Comparison of ENCODE assay signal across 11 cellular contexts in genomic region chr15:78810003-78810376, GRCh38. TPM values are rescaled to one million over a fixed set of nuclear protein-coding genes. Genes with fewer than 3 reads are reported as not detected.
A peak's percentile ranks its signal among the peaks of the same experiment; 100 is the strongest.
DNase-seq lines count a peak whose midpoint lies in the region; ATAC-seq and TF ChIP-seq lines count a peak whose summit lies in the region.
"Had no signal": no experiment of that assay in that cellular context is flagged by ENCODE, and none has a peak within 500 bp of the region (broad histone marks: within the 10 kb centered on the region; RNA-seq: fewer than 3 reads in every experiment).

No MANE protein-coding gene starts in this region.

- peak overlapping the region; percentile 46 for H3K4me3 Mint-ChIP-seq in activated T-cell treated with anti-CD3 and anti-CD28 coated beads, Interleukin-2, amount 50 U/mL, for 24 hours
- H3K4me3 Mint-ChIP-seq in central memory CD8-positive, alpha-beta T cell: peak overlapping the region; percentile 75
- H3K4me3 Mint-ChIP-seq in memory B cell: peak overlapping the region; percentile 70

- ATAC-seq in central memory CD8-positive, alpha-beta T cell (replicated peaks; ENCODE audit: extremely low read depth, poor library complexity, severe bottlenecking): no peak
- ATAC-seq in memory B cell (ENCODE audit: low read depth): no peak

- no peak for TF ChIP-seq POLR2A in transverse colon (IDR thresholded peaks at IDR 0.05)

- H3K27ac ChIP-seq in transverse colon: peak overlapping the region; percentile 65 to 77 (median 75)

- peaks cover 6% of the 10 kb centered on the region for H3K9me3 Mint-ChIP-seq in activated T-cell treated with anti-CD3 and anti-CD28 coated beads, Interleukin-2, amount 50 U/mL, for 24 hours
- H3K9me3 Mint-ChIP-seq in central memory CD8-positive, alpha-beta T cell: no peaks in the 10 kb centered on the region
- H3K9me3 Mint-ChIP-seq in memory B cell: peaks cover 3% of the 10 kb centered on the region

- no peak for TF ChIP-seq EP300 in transverse colon (IDR thresholded peaks at IDR 0.05; ENCODE audit: low read depth)

- H3K27me3 ChIP-seq in transverse colon: peaks cover 32% of the 10 kb centered on the region

- WGBS in transverse colon (ENCODE audit: low coverage in 1 of 2), 2 donors: 25% methylated on average over 12 of the region's 12 CpGs; no CpG with 5 or more reads in 1 of the 2 donors

- intact Hi-C loops in transverse colon (cut with DNase I; ENCODE audit: low total_unique reads): no loop called here

- H3K4me1 ChIP-seq in transverse colon: peaks cover 0 to 24% (median 18%) of the 10 kb centered on the region in 4 donors

- no peaks in the 10 kb centered on the region for H3K9me3 ChIP-seq in transverse colon

- no peak for DNase-seq in activated T-cell treated with anti-CD3 and anti-CD28 coated beads, Interleukin-2, amount 50 U/mL, for 24 hours
- no peak for DNase-seq in activated T-cell treated with anti-CD3 and anti-CD28 coated beads, Interleukin-2, amount 50 U/mL, for 48 hours
- DNase-seq in central memory CD8-positive, alpha-beta T cell (ENCODE audit: low spot score in 2 of 2): no peak
- DNase-seq in memory B cell (ENCODE audit: low spot score in 2 of 2) (no peak), transverse colon (no peak), NCI-H187 (lab: John Stamatoyannopoulos, UW) (no peak), NCI-H526 treated with DMSO at 0.1 percent for 48 hours (lab: John Stamatoyannopoulos, UW) (no peak), COLO829 (ENCODE audit: low spot score) (no peak)
- DNase-seq: activated CD8-positive, alpha-beta memory T cell treated with anti-CD3 and anti-CD28 coated beads, Interleukin-2, amount 50 U/mL, for 48 hours; MG63 had no signal

- peaks cover 8% of the 10 kb centered on the region for H3K4me1 Mint-ChIP-seq in activated T-cell treated with anti-CD3 and anti-CD28 coated beads, Interleukin-2, amount 50 U/mL, for 24 hours (ENCODE audit: low read depth)
- peaks cover 11% of the 10 kb centered on the region for H3K4me1 Mint-ChIP-seq in central memory CD8-positive, alpha-beta T cell
- peaks cover 13% of the 10 kb centered on the region for H3K4me1 Mint-ChIP-seq in memory B cell

- peak overlapping the region in 3 of 4 donors; percentile 58 to 76 (median 59) for H3K4me3 ChIP-seq in transverse colon

- H3K36me3 Mint-ChIP-seq in activated T-cell treated with anti-CD3 and anti-CD28 coated beads, Interleukin-2, amount 50 U/mL, for 24 hours (ENCODE audit: low read depth): no peaks in the 10 kb centered on the region
- peaks cover 4% of the 10 kb centered on the region for H3K36me3 Mint-ChIP-seq in central memory CD8-positive, alpha-beta T cell (ENCODE audit: insufficient read depth)
- H3K36me3 Mint-ChIP-seq in memory B cell: peaks cover 2% of the 10 kb centered on the region

- in situ Hi-C loops in transverse colon (cut with MboI; ENCODE audit: low pct_ligation_motif_present in 1 of 4, low pct_unique_long_range_greater_than_20kb in 1 of 4, low sequenced_read_pairs in 3 of 4): no loop called here

- H3K36me3 ChIP-seq in transverse colon: no peaks in the 10 kb centered on the region
- H3K36me3 ChIP-seq: MG63 had no signal

- no peak overlapping the region for H3K27ac Mint-ChIP-seq in activated T-cell treated with anti-CD3 and anti-CD28 coated beads, Interleukin-2, amount 50 U/mL, for 24 hours
- no peak overlapping the region for H3K27ac Mint-ChIP-seq in central memory CD8-positive, alpha-beta T cell (ENCODE audit: low read depth)
- H3K27ac Mint-ChIP-seq in memory B cell: no peak overlapping the region

- peaks cover 49% of the 10 kb centered on the region for H3K27me3 Mint-ChIP-seq in activated T-cell treated with anti-CD3 and anti-CD28 coated beads, Interleukin-2, amount 50 U/mL, for 24 hours
- H3K27me3 Mint-ChIP-seq in central memory CD8-positive, alpha-beta T cell: peaks cover 55% of the 10 kb centered on the region
- H3K27me3 Mint-ChIP-seq in memory B cell: peaks cover 15% of the 10 kb centered on the region

- no peak for TF ChIP-seq CTCF in transverse colon (IDR thresholded peaks at IDR 0.05)

RNA-seq across cellular contexts. Expression of gene ADAMTS7, which starts 1.3 kb away (rescaled TPM):
- 1 to 10 TPM in 3 of 4 donors, under 1 TPM in 1; 0.95 to 4.8 (median 1.7) TPM for total RNA-seq in transverse colon
- total RNA-seq: mononuclear cell had no signal
